In genomic region chr12:31807773-31808097, GRCh38 we compare ENCODE assay signal across 20 cellular contexts.
DNase-seq lines count a peak whose midpoint lies in the region; ATAC-seq and TF ChIP-seq lines count a peak whose summit lies in the region.
"Had no signal": no experiment of that assay in that cellular context is flagged by ENCODE, and none has a peak within 500 bp of the region (broad histone marks: within the 10 kb centered on the region; RNA-seq: fewer than 3 reads in every experiment).

No MANE protein-coding gene starts in this region.

- DNase-seq in activated T-cell treated with anti-CD3 and anti-CD28 coated beads, Interleukin-2, amount 50 U/mL, for 4 hours: no peak
- no peak for DNase-seq in activated T-cell treated with anti-CD3 and anti-CD28 coated beads, Interleukin-2, amount 50 U/mL, for 1 hour
- DNase-seq in central memory CD8-positive, alpha-beta T cell (ENCODE audit: low spot score in 2 of 2): no peak
- DNase-seq in head of caudate nucleus (no peak), epidermal melanocyte (ENCODE audit: insufficient read length, low spot score) (no peak)
- DNase-seq: ACHN; activated CD4-positive, alpha-beta T cell treated with anti-CD3 and anti-CD28 coated beads, Interleukin-2, amount 10 ng/mL, durations not matched to agents 24 days and 14 days; COR-L47; left lung; NCI-H2227 treated with DMSO at 0.1 percent for 48 hours; psoas muscle; SHP77; T-helper 9 cell had no signal

- intact Hi-C loops in head of caudate nucleus (cut with DNase I): no loop called here

- H3K4me2 ChIP-seq in OCI-LY1 (ENCODE audit: low read length): peak overlapping the region; percentile 68
- H3K4me2 ChIP-seq: smooth muscle cell had no signal

- H4K20me1 ChIP-seq in OCI-LY1 (ENCODE audit: insufficient read depth, low read length): no peaks in the 10 kb centered on the region

- peak overlapping the region; percentile 97 for H3K27ac ChIP-seq in OCI-LY1 (ENCODE audit: low read depth, low read length, poor library complexity, severe bottlenecking)
- H3K27ac ChIP-seq: coronary artery, gastroesophageal sphincter, left lung, psoas muscle had no signal

- no peak for ATAC-seq in activated T-cell treated with anti-CD3 and anti-CD28 coated beads, Interleukin-2, amount 50 U/mL, for 4 hours
- ATAC-seq in central memory CD8-positive, alpha-beta T cell (replicated peaks; ENCODE audit: extremely low read depth, poor library complexity, severe bottlenecking): no peak
- ATAC-seq in HG03432 (IDR thresholded peaks at IDR 0.05; ENCODE audit: unreplicated experiment): no peak
- ATAC-seq: gastroesophageal sphincter, left lung, psoas muscle had no signal

- peak overlapping the region; percentile 80 for H3K9ac ChIP-seq in OCI-LY1 (ENCODE audit: low read length)

- H3K27ac Mint-ChIP-seq in central memory CD8-positive, alpha-beta T cell (ENCODE audit: low read depth): peak overlapping the region; percentile 85
- H3K27ac Mint-ChIP-seq in stimulated activated naive CD8-positive, alpha-beta T cell treated with anti-CD3 and anti-CD28 coated beads, Interleukin-15, Interleukin-2, amounts not matched to agents 100 ng/mL and 50 ng/mL, for 24 hours: peak overlapping the region; percentile 97
- H3K27ac Mint-ChIP-seq: activated T-helper 2 cell treated with anti-CD3 and anti-CD28 coated beads, Interferon-gamma antibody, Interleukin-2, Interleukin-4, amounts not matched to agents 10 μg/mL and 5 μg/mL and 100 μg/mL, durations not matched to agents 14 hours and 24 hours and 36 hours had no signal

- H3F3A ChIP-seq in OCI-LY1 (ENCODE audit: insufficient read depth, low read length): 0 out of 2 replicates have a peak, but pooled peaks cover 3% of the 10 kb centered on the region

- no peaks in the 10 kb centered on the region for H3K27me3 Mint-ChIP-seq in activated T-cell treated with anti-CD3 and anti-CD28 coated beads, Interleukin-2, amount 50 U/mL, for 4 hours (ENCODE audit: low read depth)
- H3K27me3 Mint-ChIP-seq in central memory CD8-positive, alpha-beta T cell: no peaks in the 10 kb centered on the region
- H3K27me3 Mint-ChIP-seq in stimulated activated naive CD8-positive, alpha-beta T cell treated with anti-CD3 and anti-CD28 coated beads, Interleukin-15, Interleukin-2, amounts not matched to agents 100 ng/mL and 50 ng/mL, for 24 hours: no peaks in the 10 kb centered on the region
- H3K27me3 Mint-ChIP-seq: activated CD4-positive, alpha-beta T cell treated with anti-CD3 and anti-CD28 coated beads, Interleukin-2, amount 10 ng/mL, durations not matched to agents 24 days and 14 days had no signal

- peak overlapping the region; percentile 4 for H3K4me3 Mint-ChIP-seq in activated T-cell treated with anti-CD3 and anti-CD28 coated beads, Interleukin-2, amount 50 U/mL, for 4 hours
- H3K4me3 Mint-ChIP-seq in central memory CD8-positive, alpha-beta T cell: peak overlapping the region; percentile 60
- peak overlapping the region; percentile 72 for H3K4me3 Mint-ChIP-seq in stimulated activated naive CD8-positive, alpha-beta T cell treated with anti-CD3 and anti-CD28 coated beads, Interleukin-15, Interleukin-2, amounts not matched to agents 100 ng/mL and 50 ng/mL, for 24 hours

- H3K36me3 Mint-ChIP-seq in activated T-cell treated with anti-CD3 and anti-CD28 coated beads, Interleukin-2, amount 50 U/mL, for 4 hours (ENCODE audit: insufficient read depth): peaks cover 2% of the 10 kb centered on the region
- peaks cover 3% of the 10 kb centered on the region for H3K36me3 Mint-ChIP-seq in central memory CD8-positive, alpha-beta T cell (ENCODE audit: insufficient read depth)
- no peaks in the 10 kb centered on the region for H3K36me3 Mint-ChIP-seq in stimulated activated naive CD8-positive, alpha-beta T cell treated with anti-CD3 and anti-CD28 coated beads, Interleukin-15, Interleukin-2, amounts not matched to agents 100 ng/mL and 50 ng/mL, for 24 hours (ENCODE audit: low read depth)

- peak overlapping the region; percentile 53 for H3K4me3 ChIP-seq in OCI-LY1 (ENCODE audit: low read depth, low read length, poor library complexity, severe bottlenecking)
- H3K4me3 ChIP-seq: coronary artery, gastroesophageal sphincter, left lung, psoas muscle, smooth muscle cell had no signal

- no peaks in the 10 kb centered on the region for H3K9me3 Mint-ChIP-seq in activated T-cell treated with anti-CD3 and anti-CD28 coated beads, Interleukin-2, amount 50 U/mL, for 4 hours
- no peaks in the 10 kb centered on the region for H3K9me3 Mint-ChIP-seq in central memory CD8-positive, alpha-beta T cell
- no peaks in the 10 kb centered on the region for H3K9me3 Mint-ChIP-seq in stimulated activated naive CD8-positive, alpha-beta T cell treated with anti-CD3 and anti-CD28 coated beads, Interleukin-15, Interleukin-2, amounts not matched to agents 100 ng/mL and 50 ng/mL, for 24 hours
- H3K9me3 Mint-ChIP-seq: activated CD4-positive, alpha-beta T cell treated with anti-CD3 and anti-CD28 coated beads, Interleukin-2, amount 10 ng/mL, durations not matched to agents 24 days and 14 days had no signal

- no peaks in the 10 kb centered on the region for H3K9me2 ChIP-seq in OCI-LY1 (ENCODE audit: low read depth, low read length)

- peaks cover 46% of the 10 kb centered on the region for H3K4me1 ChIP-seq in OCI-LY1 (ENCODE audit: insufficient read depth, low read length, severe bottlenecking)
- H3K4me1 ChIP-seq: gastroesophageal sphincter, psoas muscle had no signal

- no peak overlapping the region for H2AFZ ChIP-seq in OCI-LY1 (ENCODE audit: low read length)

- H3K4me1 Mint-ChIP-seq in activated T-cell treated with anti-CD3 and anti-CD28 coated beads, Interleukin-2, amount 50 U/mL, for 4 hours (ENCODE audit: low read depth): peaks cover 48% of the 10 kb centered on the region
- peaks cover 45% of the 10 kb centered on the region for H3K4me1 Mint-ChIP-seq in central memory CD8-positive, alpha-beta T cell
- peaks cover 52% of the 10 kb centered on the region for H3K4me1 Mint-ChIP-seq in stimulated activated naive CD8-positive, alpha-beta T cell treated with anti-CD3 and anti-CD28 coated beads, Interleukin-15, Interleukin-2, amounts not matched to agents 100 ng/mL and 50 ng/mL, for 24 hours (ENCODE audit: low read depth)

- no peak for TF ChIP-seq CTCF in OCI-LY1 (IDR thresholded peaks at IDR 0.05; ENCODE audit: low read length)

- H3K27me3 ChIP-seq in OCI-LY1 (ENCODE audit: insufficient read depth, low read length): no peaks in the 10 kb centered on the region
- H3K27me3 ChIP-seq: gastroesophageal sphincter, left lung had no signal

- H3K9me3 ChIP-seq in OCI-LY1 (ENCODE audit: low read length): no peaks in the 10 kb centered on the region
- H3K9me3 ChIP-seq: gastroesophageal sphincter, left lung, psoas muscle had no signal

- no peaks in the 10 kb centered on the region for H3K79me2 ChIP-seq in OCI-LY1 (ENCODE audit: insufficient read depth, low read length)

- H3K36me3 ChIP-seq in OCI-LY1 (ENCODE audit: insufficient read depth, low read length): no peaks in the 10 kb centered on the region
- H3K36me3 ChIP-seq: gastroesophageal sphincter, left lung had no signal

Comparison
In these comparisons a context has a peak if more than half of its experiments do, and no peak if none do; other contexts are left out.
1. H3K4me3 Mint-ChIP-seq: peak in every context shown above with its lines; median percentile 72 in stimulated activated naive CD8-positive, alpha-beta T cell treated with anti-CD3 and anti-CD28 coated beads, Interleukin-15, Interleukin-2, amounts not matched to agents 100 ng/mL and 50 ng/mL, for 24 hours; 60 in central memory CD8-positive, alpha-beta T cell; 4 in activated T-cell treated with anti-CD3 and anti-CD28 coated beads, Interleukin-2, amount 50 U/mL, for 4 hours.